Comparison of ENCODE assay signal across 13 cellular contexts in the genomic region with DNA sequence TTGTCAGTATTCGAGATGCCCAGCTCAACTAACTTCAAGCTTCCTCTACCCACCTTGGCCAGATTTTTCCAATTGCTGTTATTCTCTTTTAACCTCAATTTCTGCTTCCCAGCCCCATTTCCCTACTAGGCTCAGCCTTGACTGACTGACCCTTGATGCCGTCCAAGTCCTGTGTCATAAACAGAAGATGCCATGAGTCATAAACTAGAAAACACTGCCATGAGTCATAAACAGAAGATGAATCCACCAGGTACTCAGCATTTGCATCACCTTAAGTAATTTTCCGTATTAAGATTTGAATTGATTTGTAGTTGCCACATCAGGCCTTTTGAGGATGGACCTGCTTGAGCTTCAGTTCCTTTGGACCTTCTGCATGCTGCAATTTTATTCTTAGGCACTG.
"Had no signal": no experiment of that assay in that cellular context is flagged by ENCODE, and none has a peak within 500 bp of the region (broad histone marks: within the 10 kb centered on the region; RNA-seq: fewer than 3 reads in every experiment).

No MANE protein-coding gene starts in this region.

- H3K4me3 ChIP-seq: lung, pancreas had no signal

- H3K9me3 ChIP-seq: pancreas had no signal

- H3K27me3 ChIP-seq: pancreas had no signal

- H3K4me1 ChIP-seq: pancreas had no signal

- H3K27ac ChIP-seq: pancreas had no signal

- H3K36me3 ChIP-seq: pancreas had no signal

- ATAC-seq: activated naive CD8-positive, alpha-beta T cell treated with anti-CD3 and anti-CD28 coated beads, Interleukin-2, amount 50 U/mL, for 24 hours; effector memory CD8-positive, alpha-beta T cell; pancreas; stimulated activated memory B cell treated with anti-CD40 and anti-IgM and Interleukin-4, amounts not matched to agents 10 μg/mL and 1 μg/mL and 100 μg/mL, for 72 hours had no signal

- DNase-seq: activated CD4-positive, alpha-beta T cell treated with anti-CD3 and anti-CD28 coated beads, Interleukin-2, amount 50 U/mL, for 1 hour; activated naive CD4-positive, alpha-beta T cell treated with anti-CD3 and anti-CD28 coated beads for 36 hours; activated naive CD8-positive, alpha-beta T cell treated with anti-CD3 and anti-CD28 coated beads, Interleukin-2, amount 50 U/mL, for 24 hours; aorta; dermis blood vessel endothelial cell; effector memory CD8-positive, alpha-beta T cell; erythroblast; midbrain; pancreas; stimulated activated CD4-positive, alpha-beta T cell treated with anti-CD3 and anti-CD28 coated beads, Interleukin-12 subunit alpha, Interleukin-12 subunit beta, amount 100 ng/mL, for 4 hours; stimulated activated CD4-positive, alpha-beta T cell treated with anti-CD3 and anti-CD28 coated beads, Interleukin-2, amount 100 ng/mL, for 24 hours had no signal
